1 cellular context compared by ENCODE assay signal in genomic region chr17:2137342-2138098, GRCh38.
TF ChIP-seq lines count a peak whose summit lies in the region.

No MANE protein-coding gene starts in this region.

TF ChIP-seq in H1, 55 proteins besides CTCF, POLR2A, EP300 and RAD21 (continued from another document):
- TF ChIP-seq CHD7 (IDR thresholded peaks at IDR 0.05; ENCODE audit: insufficient replicate concordance, low read length) (no peak), SP2 (IDR thresholded peaks at IDR 0.05; ENCODE audit: low read length) (no peak), POU5F1 (IDR thresholded peaks at IDR 0.05; ENCODE audit: low read depth, low read length) (peak; percentile 77; the same call in 1 of the 2 replicates), EGR1 (IDR thresholded peaks at IDR 0.05; ENCODE audit: borderline replicate concordance, low read depth, low read length) (no peak), TAF7 (optimal IDR thresholded peaks at IDR 0.05; ENCODE audit: borderline replicate concordance, low read depth, low read length) (no peak), JUND (IDR thresholded peaks at IDR 0.05; ENCODE audit: low read length) (peak; percentile 86; the same call in 1 of the 2 replicates), HDAC2 (IDR thresholded peaks at IDR 0.05; ENCODE audit: borderline replicate concordance in 1 of 2, low read depth in 2 of 2, low read length in 2 of 2) (0 out of 4 replicates have a peak, but pooled peaks of 1 of the 2 experiments have one; percentile 47), GABPA (IDR thresholded peaks at IDR 0.05; ENCODE audit: borderline replicate concordance, insufficient read depth, low read length) (no peak), EZH2 (IDR thresholded peaks at IDR 0.05; ENCODE audit: low read depth, low read length, severe bottlenecking) (no peak), JUN (IDR thresholded peaks at IDR 0.05; ENCODE audit: low read depth, low read length) (peak; percentile 66; the same call in 1 of the 2 replicates), CREB1 (IDR thresholded peaks at IDR 0.05) (no peak), SIRT6 (IDR thresholded peaks at IDR 0.05; ENCODE audit: low read length) (no peak), SP4 (IDR thresholded peaks at IDR 0.05; ENCODE audit: low read length) (no peak), SIX5 (IDR thresholded peaks at IDR 0.05; ENCODE audit: low read depth, low read length) (no peak), NANOG (IDR thresholded peaks at IDR 0.05; ENCODE audit: insufficient read depth, low read depth, low read length, poor library complexity, severe bottlenecking) (peak; percentile 67), BACH1 (IDR thresholded peaks at IDR 0.05; ENCODE audit: low read length) (no peak), CBX5 (IDR thresholded peaks at IDR 0.05; ENCODE audit: low read depth, low read length) (no peak), ATF3 (IDR thresholded peaks at IDR 0.05; ENCODE audit: insufficient read depth, low read depth, low read length) (no peak), SIN3A (conservative IDR thresholded peaks at IDR 0.05 in 1 of 2, IDR thresholded peaks at IDR 0.05 in 1 of 2; ENCODE audit: low read depth in 1 of 2, low read length in 2 of 2) (peak; percentile 85 to 96; a peak in 3 of 4 replicates), FOSL1 (IDR thresholded peaks at IDR 0.05; ENCODE audit: insufficient read depth, low read depth, low read length) (no peak), BRCA1 (IDR thresholded peaks at IDR 0.05; ENCODE audit: low read depth, low read length) (no peak), RBBP5 (IDR thresholded peaks at IDR 0.05; ENCODE audit: borderline replicate concordance, low read depth, low read length) (no peak), RNF2 (IDR thresholded peaks at IDR 0.05; ENCODE audit: borderline replicate concordance, low read depth, low read length, missing control alignments, poor library complexity, severe bottlenecking) (no peak), TCF12 (IDR thresholded peaks at IDR 0.05; ENCODE audit: low read depth, low read length) (peak; percentile 72; the same call in 1 of the 2 replicates), ATF2 (IDR thresholded peaks at IDR 0.05; ENCODE audit: low read length) (no peak), SUZ12 (IDR thresholded peaks at IDR 0.05; ENCODE audit: low read length) (no peak), E2F6 (IDR thresholded peaks at IDR 0.05) (no peak), CTBP2 (IDR thresholded peaks at IDR 0.05; ENCODE audit: borderline replicate concordance, insufficient read depth, insufficient read length, low read length) (no peak), KDM5A (IDR thresholded peaks at IDR 0.05; ENCODE audit: low read length) (no peak), RFX5 (IDR thresholded peaks at IDR 0.05; ENCODE audit: borderline replicate concordance, low read depth, low read length) (no peak)
TF ChIP-seq in H1: peak in this region for 8.
